In the genomic region with DNA sequence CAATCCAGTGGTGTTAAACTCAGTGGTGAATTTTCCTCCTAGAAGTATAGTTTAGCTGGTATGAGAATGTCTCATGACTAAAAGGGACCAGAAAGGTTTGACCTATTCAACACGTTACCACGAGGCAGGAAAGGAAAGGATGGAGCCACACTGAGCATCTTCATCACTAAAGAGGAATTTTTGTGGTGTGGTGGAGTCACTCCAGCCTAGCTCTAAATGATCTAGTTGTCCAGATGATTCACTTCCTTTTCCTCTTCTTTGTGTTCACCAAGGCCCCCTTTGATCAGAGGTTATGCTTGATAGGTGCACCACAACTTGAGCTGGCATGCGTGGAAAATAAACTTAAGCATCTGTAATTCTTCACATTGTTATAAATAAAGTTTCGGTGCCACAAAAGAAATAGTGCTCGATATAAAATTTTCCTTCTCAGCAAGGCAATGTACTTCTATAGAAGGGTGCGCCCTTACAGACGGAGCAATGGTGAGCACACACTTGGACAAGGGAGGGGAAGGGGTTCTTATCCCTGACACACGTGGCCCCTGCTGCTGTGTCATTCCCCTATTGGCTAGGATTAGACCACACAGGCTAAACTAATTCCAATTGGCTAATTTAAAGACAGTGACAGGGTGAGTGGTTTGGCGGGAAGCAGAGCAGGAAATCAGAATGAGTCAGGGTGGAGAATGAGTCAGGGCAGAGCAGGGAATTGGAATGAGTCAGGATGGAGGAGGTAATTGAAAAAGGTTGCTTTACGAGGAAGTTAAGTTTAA, we compare ENCODE assay signal across 1 cellular context.
TF ChIP-seq lines count a peak whose summit lies in the region.

No MANE protein-coding gene starts in this region.

TF ChIP-seq in IMR-90, 13 proteins besides CTCF, POLR2A, EP300 and RAD21:
- TF ChIP-seq RFX5 (IDR thresholded peaks at IDR 0.05; ENCODE audit: low read depth, low read length) (no peak), FOS (IDR thresholded peaks at IDR 0.05; ENCODE audit: low read depth, low read length) (peak; percentile 95), RCOR1 (IDR thresholded peaks at IDR 0.05; ENCODE audit: insufficient replicate concordance, low read length) (peak; percentile 18), NFE2L2 (IDR thresholded peaks at IDR 0.05; ENCODE audit: low read depth, low read length) (0 out of 2 replicates have a peak, but pooled peaks have one; percentile 27), MAFK (IDR thresholded peaks at IDR 0.05; ENCODE audit: low read depth, low read length) (no peak), BHLHE40 (IDR thresholded peaks at IDR 0.05; ENCODE audit: low read depth, low read length) (peak; percentile 58; the same call in 1 of the 2 replicates), CEBPB (IDR thresholded peaks at IDR 0.05; ENCODE audit: low read depth, low read length) (peak; percentile 33; the same call in 1 of the 2 replicates), MAZ (IDR thresholded peaks at IDR 0.05; ENCODE audit: borderline replicate concordance, low read depth, low read length) (peak; percentile 20; the same call in 1 of the 2 replicates)
- TF ChIP-seq, protein P1, sequence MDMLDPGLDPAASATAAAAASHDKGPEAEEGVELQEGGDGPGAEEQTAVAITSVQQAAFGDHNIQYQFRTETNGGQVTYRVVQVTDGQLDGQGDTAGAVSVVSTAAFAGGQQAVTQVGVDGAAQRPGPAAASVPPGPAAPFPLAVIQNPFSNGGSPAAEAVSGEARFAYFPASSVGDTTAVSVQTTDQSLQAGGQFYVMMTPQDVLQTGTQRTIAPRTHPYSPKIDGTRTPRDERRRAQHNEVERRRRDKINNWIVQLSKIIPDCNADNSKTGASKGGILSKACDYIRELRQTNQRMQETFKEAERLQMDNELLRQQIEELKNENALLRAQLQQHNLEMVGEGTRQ (IDR thresholded peaks at IDR 0.05; ENCODE audit: low read depth, low read length), result peak; percentile 45; the same call in 1 of the 2 replicates
